14 cellular contexts compared by ENCODE assay signal in genomic region chr14:61505815-61506809, GRCh38.
DNase-seq lines count a peak whose midpoint lies in the region; ATAC-seq, FAIRE-seq and TF ChIP-seq lines count a peak whose summit lies in the region.
"Had no signal": no experiment of that assay in that cellular context is flagged by ENCODE, and none has a peak within 500 bp of the region (broad histone marks: within the 10 kb centered on the region; RNA-seq: fewer than 3 reads in every experiment).

No MANE protein-coding gene starts in this region.

- H4K20me1 ChIP-seq in H9 (ENCODE audit: control insufficient read depth, insufficient read depth, insufficient read length): no peaks in the 10 kb centered on the region

- peak; percentile 94 for DNase-seq in AG09309 (ENCODE audit: low read depth)
- peak; percentile 44 for DNase-seq in H9
- peak; percentile 80 for DNase-seq in amniotic epithelial cell (ENCODE audit: low read depth)
- no peak for DNase-seq in naive B cell
- no peak for DNase-seq in NCI-H345 (lab: John Stamatoyannopoulos, UW)
- DNase-seq in progenitor cell of endocrine pancreas (ENCODE audit: low spot score, unreplicated experiment): no peak
- DNase-seq in GM12892 (ENCODE audit: insufficient read length): no peak
- DNase-seq: activated gamma-delta T cell, Kasumi-1, NCI-H524 treated with DMSO at 0.1 percent for 48 hours had no signal

- H3K79me1 ChIP-seq in H9 (ENCODE audit: insufficient read depth, low read depth, low read length, poor library complexity, severe bottlenecking): no peaks in the 10 kb centered on the region

- no peaks in the 10 kb centered on the region for H3K79me2 ChIP-seq in H9 (ENCODE audit: insufficient read depth, low read length)

- peak overlapping the region; percentile 25 for H3K27ac ChIP-seq in H9 (ENCODE audit: insufficient read length, low read depth, low read length)
- H3K27ac ChIP-seq: prostate gland had no signal

- no peaks in the 10 kb centered on the region for H3K27me3 Mint-ChIP-seq in H9 (ENCODE audit: low read depth)
- H3K27me3 Mint-ChIP-seq in naive B cell: no peaks in the 10 kb centered on the region
- peaks cover 4% of the 10 kb centered on the region for H3K27me3 Mint-ChIP-seq in progenitor cell of endocrine pancreas

- H3K4me1 ChIP-seq in H9 (ENCODE audit: insufficient read depth, low read length): peaks cover 11% of the 10 kb centered on the region; the same call in 1 of the 2 replicates
- H3K4me1 ChIP-seq: prostate gland had no signal

- WGBS in H9 (ENCODE audit: extremely low coverage, insufficient read length, low lambda C conversion rate): no CpG with 5 or more reads among the region's 9 CpGs

- H3K4me3 Mint-ChIP-seq in H9 (no peak overlapping the region), naive B cell (peak overlapping the region in 5 of 8 donors; percentile 30 to 82 (median 73)), progenitor cell of endocrine pancreas (ENCODE audit: low read depth) (no peak overlapping the region)
- H3K4me3 Mint-ChIP-seq: CD14-positive monocyte; T-helper 2 cell treated with Interferon-gamma antibody and Interleukin-4, amounts not matched to agents 5 μg/mL and 100 μg/mL, for 36 hours had no signal

- peak overlapping the region; percentile 55; the same call in 1 of the 2 replicates for H3K14ac ChIP-seq in H9 (ENCODE audit: insufficient read depth, low read length)

- no peak overlapping the region for H2BK20ac ChIP-seq in H9 (ENCODE audit: low read depth, low read length, poor library complexity, severe bottlenecking)

- no peak overlapping the region for H2BK120ac ChIP-seq in H9 (ENCODE audit: low read depth, low read length, poor library complexity, severe bottlenecking)

- no peak overlapping the region for H3K4me2 ChIP-seq in H9 (ENCODE audit: insufficient read depth, insufficient read length, low read length)

- no peak overlapping the region for H3K4me3 ChIP-seq in AG09309 (ENCODE audit: control insufficient read depth, low read depth, low read length)
- H3K4me3 ChIP-seq: prostate gland had no signal

- H3K56ac ChIP-seq in H9 (ENCODE audit: insufficient read length, low read depth, low read length): no peak overlapping the region

- H2BK12ac ChIP-seq in H9 (ENCODE audit: insufficient read length, low read depth, low read length): no peak overlapping the region

- 0 out of 5 replicates have a peak, but pooled peaks cover 0 to 2% of the 10 kb centered on the region in 2 experiments for H3K9me3 Mint-ChIP-seq in H9
- peaks cover 0 to 7% (median 0%) of the 10 kb centered on the region in 7 donors for H3K9me3 Mint-ChIP-seq in naive B cell
- H3K9me3 Mint-ChIP-seq in progenitor cell of endocrine pancreas (ENCODE audit: low read depth): peaks cover 4% of the 10 kb centered on the region

- ATAC-seq in naive B cell (ENCODE audit: low read depth in 2 of 2) (no peak), HG03521 (IDR thresholded peaks at IDR 0.05; ENCODE audit: unreplicated experiment) (no peak)

- TF ChIP-seq CTCF in AG09309 (IDR thresholded peaks at IDR 0.05; ENCODE audit: control insufficient read depth, insufficient read depth, low read depth, low read length, missing control alignments) (no peak), H9 (conservative IDR thresholded peaks at IDR 0.05) (no peak), progenitor cell of endocrine pancreas (IDR thresholded peaks at IDR 0.05; ENCODE audit: unreplicated experiment) (no peak)

- no peak overlapping the region for H4K8ac ChIP-seq in H9 (replicated peaks; ENCODE audit: insufficient read length, low read depth, low read length)

- no peak overlapping the region for H4K91ac ChIP-seq in H9 (ENCODE audit: insufficient read length, low read depth, low read length)

- H3K27me3 ChIP-seq in H9 (ENCODE audit: insufficient read depth, low read length): no peaks in the 10 kb centered on the region

- no peak overlapping the region for H2BK15ac ChIP-seq in H9 (ENCODE audit: low read depth, low read length)

- H3K4me1 Mint-ChIP-seq in H9: peaks cover 63 to 67% of the 10 kb centered on the region in 2 experiments
- H3K4me1 Mint-ChIP-seq in naive B cell: peaks cover 64 to 91% (median 73%) of the 10 kb centered on the region in 3 donors
- H3K4me1 Mint-ChIP-seq in progenitor cell of endocrine pancreas (ENCODE audit: low read depth): peaks cover 1% of the 10 kb centered on the region

- no peak overlapping the region for H3T11ph ChIP-seq in H9 (ENCODE audit: low read length)

- H3K36me3 Mint-ChIP-seq in H9 (ENCODE audit: insufficient read depth in 1 of 3, low read depth in 3 of 3) (peaks cover 0 to 4% (median 2%) of the 10 kb centered on the region in 3 experiments; a peak in 1 of 7 replicates), naive B cell (no peaks in the 10 kb centered on the region), progenitor cell of endocrine pancreas (ENCODE audit: insufficient read depth) (no peaks in the 10 kb centered on the region)

- no peak overlapping the region for H2AK5ac ChIP-seq in H9 (ENCODE audit: insufficient read length, low read length)

- no peak overlapping the region for H3K4ac ChIP-seq in H9 (ENCODE audit: low read depth, low read length)

- H3K23ac ChIP-seq in H9 (ENCODE audit: insufficient read length, low read depth, low read length): no peak overlapping the region

- no peak overlapping the region for H3K9ac ChIP-seq in H9 (ENCODE audit: extremely low read depth, insufficient read length, low read length)

- no peak for TF ChIP-seq POLR2A in GM12892 (IDR thresholded peaks at IDR 0.05; ENCODE audit: low read depth, low read length)

- H2AFZ ChIP-seq in H9 (ENCODE audit: low read length): no peak overlapping the region

- H2BK5ac ChIP-seq in H9 (ENCODE audit: insufficient read length, low read length): no peak overlapping the region

- FAIRE-seq in GM12892 (lab: Jason Lieb, UNC): no peak

- H3K18ac ChIP-seq in H9 (ENCODE audit: insufficient read length, low read depth, low read length): peak overlapping the region; percentile 17

- H4K5ac ChIP-seq in H9 (ENCODE audit: insufficient read length, low read depth, low read length): no peak overlapping the region

- H3K9me3 ChIP-seq in H9 (ENCODE audit: control insufficient read depth, low read depth, low read length): no peaks in the 10 kb centered on the region
- H3K9me3 ChIP-seq: prostate gland had no signal

- no peaks in the 10 kb centered on the region for H3K23me2 ChIP-seq in H9 (ENCODE audit: insufficient read length, low read depth, low read length, poor library complexity, severe bottlenecking)

- H3K27ac Mint-ChIP-seq in H9 (peak overlapping the region in 1 of 3 experiments; percentile 72; a peak in 3 of 7 replicates), naive B cell (peak overlapping the region in 4 of 6 donors; percentile 68 to 99 (median 92)), progenitor cell of endocrine pancreas (no peak overlapping the region)

Comparison
In these comparisons a context has a peak if more than half of its experiments do, and no peak if none do; other contexts are left out.
1. DNase-seq: peak in AG09309 (single experiment), H9 (single experiment) and amniotic epithelial cell (single experiment); none in naive B cell (single experiment), NCI-H345 (single experiment), progenitor cell of endocrine pancreas (single experiment) and GM12892 (single experiment).
2. H3K4me3 Mint-ChIP-seq: peak in naive B cell (5 of 8); none in H9 (0 of 2) and progenitor cell of endocrine pancreas (single experiment).